8 cellular contexts compared by ENCODE assay signal in the genomic region with DNA sequence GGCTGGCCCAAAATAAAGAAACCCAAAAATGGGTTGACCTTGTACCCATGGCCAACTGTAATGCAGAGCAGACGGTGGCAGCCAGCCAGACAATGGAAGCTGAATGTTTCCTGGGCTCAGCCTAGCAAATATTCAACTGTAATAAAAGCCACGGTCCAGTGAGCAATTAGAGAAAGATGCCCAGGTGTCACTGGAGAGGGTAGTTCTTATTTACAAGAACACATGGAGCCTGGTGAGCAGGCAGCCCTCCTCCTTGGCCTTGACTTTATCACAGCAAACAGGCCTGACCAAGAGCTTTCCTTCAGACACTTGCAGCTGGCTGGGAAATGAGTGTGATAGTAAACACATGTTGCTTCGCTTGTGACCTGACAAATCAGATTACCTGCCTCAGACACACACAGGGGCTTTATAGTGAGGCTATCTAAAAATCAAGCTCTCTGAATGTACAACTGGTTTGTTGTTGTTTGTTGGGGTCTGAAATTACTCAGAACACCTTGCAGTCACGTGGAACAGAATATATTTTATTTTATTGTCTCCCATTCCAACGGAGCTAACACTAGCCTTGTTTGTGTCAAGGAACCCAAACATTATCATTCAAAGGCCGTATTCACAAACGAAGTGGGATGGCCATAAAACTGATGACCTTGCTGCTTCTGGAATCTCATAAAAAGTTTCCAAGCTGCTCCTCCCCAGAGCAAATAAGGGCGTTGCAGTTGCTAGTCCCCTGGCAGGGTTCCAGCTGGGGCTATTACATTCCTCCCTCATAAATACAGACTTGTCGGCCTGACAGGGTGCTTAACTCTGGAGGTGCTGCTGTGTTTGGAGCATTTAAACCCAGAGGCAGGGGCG.
DNase-seq lines count a peak whose midpoint lies in the region; ATAC-seq, FAIRE-seq and TF ChIP-seq lines count a peak whose summit lies in the region.

No MANE protein-coding gene starts in this region.

- TF ChIP-seq POLR2A in prostate gland (IDR thresholded peaks at IDR 0.05): no peak

- ATAC-seq in activated CD8-positive, alpha-beta memory T cell treated with anti-CD3 and anti-CD28 coated beads, Interleukin-2, amount 10 ng/mL, durations not matched to agents 7 days and 5 days: no peak
- ATAC-seq in HG03439 (IDR thresholded peaks at IDR 0.05; ENCODE audit: unreplicated experiment): no peak
- no peak for ATAC-seq in GM19035 (IDR thresholded peaks at IDR 0.05; ENCODE audit: unreplicated experiment)

- H3K27me3 ChIP-seq in fibroblast of lung (ENCODE audit: control insufficient read depth, insufficient read depth, low read length): no peaks in the 10 kb centered on the region
- no peaks in the 10 kb centered on the region for H3K27me3 ChIP-seq in prostate gland (replicated peaks; ENCODE audit: insufficient read depth)

- WGBS in prostate gland: 16% methylated on average over 10 of the region's 10 CpGs

- H3K79me2 ChIP-seq in fibroblast of lung (ENCODE audit: control insufficient read depth, insufficient read depth, low read length): no peaks in the 10 kb centered on the region

- intact Hi-C loops in prostate gland (cut with DNase I): loop anchor here (5.0 kb wide), 1 partner anchor 91 kb away; no protein-coding TSS in a partner anchor

- no peaks in the 10 kb centered on the region for H3K36me3 ChIP-seq in fibroblast of lung (ENCODE audit: control insufficient read depth, insufficient read depth, low read length)
- H3K36me3 ChIP-seq in prostate gland: no peaks in the 10 kb centered on the region

- H3K4me3 ChIP-seq in fibroblast of lung (replicated peaks in 1 of 4; ENCODE audit: control extremely low read depth in 1 of 4, insufficient read depth in 1 of 4, low read depth in 3 of 4, low read length in 4 of 4) (no peak overlapping the region), prostate gland (no peak overlapping the region)

- FAIRE-seq in D721Med (lab: Jason Lieb, UNC): no peak

- no peak overlapping the region for H3K9ac ChIP-seq in fibroblast of lung (ENCODE audit: insufficient read depth, low read length)

- H2AFZ ChIP-seq in fibroblast of lung (ENCODE audit: low read length): no peak overlapping the region

- H3K4me1 ChIP-seq in fibroblast of lung (ENCODE audit: control insufficient read depth, extremely low read depth, insufficient read depth, low read length) (peaks cover 10% of the 10 kb centered on the region), prostate gland (replicated peaks) (peaks cover 27% of the 10 kb centered on the region)

- no peaks in the 10 kb centered on the region for H3K36me3 Mint-ChIP-seq in activated CD8-positive, alpha-beta memory T cell treated with anti-CD3 and anti-CD28 coated beads, Interleukin-2, amount 10 ng/mL, durations not matched to agents 7 days and 5 days

- no peak overlapping the region for H3K27ac Mint-ChIP-seq in activated CD8-positive, alpha-beta memory T cell treated with anti-CD3 and anti-CD28 coated beads, Interleukin-2, amount 10 ng/mL, durations not matched to agents 7 days and 5 days

- H3K27me3 Mint-ChIP-seq in activated CD8-positive, alpha-beta memory T cell treated with anti-CD3 and anti-CD28 coated beads, Interleukin-2, amount 10 ng/mL, durations not matched to agents 7 days and 5 days: no peaks in the 10 kb centered on the region

- peaks cover 4% of the 10 kb centered on the region for H3K4me1 Mint-ChIP-seq in activated CD8-positive, alpha-beta memory T cell treated with anti-CD3 and anti-CD28 coated beads, Interleukin-2, amount 10 ng/mL, durations not matched to agents 7 days and 5 days

- H3K4me2 ChIP-seq in fibroblast of lung (ENCODE audit: extremely low read depth, insufficient read depth, low read length): peak overlapping the region; percentile 15

- H4K20me1 ChIP-seq in fibroblast of lung (ENCODE audit: control insufficient read depth, extremely low read depth, insufficient read depth, low read length): no peaks in the 10 kb centered on the region

- no peak overlapping the region for H3K27ac ChIP-seq in fibroblast of lung (ENCODE audit: insufficient read depth, low read length)
- H3K27ac ChIP-seq in prostate gland: peak overlapping the region; percentile 61 to 72

- DNase-seq in HS-27A (ENCODE audit: low read depth): peak; percentile 90
- DNase-seq in NCI-H82 (lab: John Stamatoyannopoulos, UW): peak; percentile 98
- DNase-seq in fibroblast of lung (ENCODE audit: low read depth in 2 of 2): peak; percentile 79 to 88
- DNase-seq in prostate gland (ENCODE audit: low spot score): peak; percentile 98
- DNase-seq in D721Med (ENCODE audit: insufficient read length, low spot score): no peak
- DNase-seq in activated CD8-positive, alpha-beta memory T cell treated with anti-CD3 and anti-CD28 coated beads, Interleukin-2, amount 10 ng/mL, durations not matched to agents 7 days and 5 days: no peak

- no peaks in the 10 kb centered on the region for H3K9me3 Mint-ChIP-seq in activated CD8-positive, alpha-beta memory T cell treated with anti-CD3 and anti-CD28 coated beads, Interleukin-2, amount 10 ng/mL, durations not matched to agents 7 days and 5 days (ENCODE audit: low read depth)

- H3K9me3 ChIP-seq in fibroblast of lung (ENCODE audit: control insufficient read depth, insufficient read depth, low read depth, low read length) (no peaks in the 10 kb centered on the region), prostate gland (no peaks in the 10 kb centered on the region)

- CTCF ChIA-PET in activated CD8-positive, alpha-beta memory T cell treated with anti-CD3 and anti-CD28 coated beads, Interleukin-2, amount 10 ng/mL, durations not matched to agents 7 days and 5 days (lab: Charles Lee): no interaction called here

- TF ChIP-seq CTCF in fibroblast of lung (conservative IDR thresholded peaks at IDR 0.05 in 1 of 2, IDR thresholded peaks at IDR 0.05 in 1 of 2; ENCODE audit: low read depth in 1 of 2, low read length in 2 of 2) (no peak), prostate gland (IDR thresholded peaks at IDR 0.05) (no peak), D721Med (IDR thresholded peaks at IDR 0.05; ENCODE audit: insufficient read depth, missing control alignments) (no peak)

- no peak overlapping the region for H3K4me3 Mint-ChIP-seq in activated CD8-positive, alpha-beta memory T cell treated with anti-CD3 and anti-CD28 coated beads, Interleukin-2, amount 10 ng/mL, durations not matched to agents 7 days and 5 days

Comparison
In these comparisons a context has a peak if more than half of its experiments do, and no peak if none do; other contexts are left out.
1. DNase-seq: peak in HS-27A (single experiment), NCI-H82 (single experiment), fibroblast of lung (2 of 2) and prostate gland (single experiment); none in D721Med (single experiment) and activated CD8-positive, alpha-beta memory T cell treated with anti-CD3 and anti-CD28 coated beads, Interleukin-2, amount 10 ng/mL, durations not matched to agents 7 days and 5 days (single experiment).